In the genomic region with DNA sequence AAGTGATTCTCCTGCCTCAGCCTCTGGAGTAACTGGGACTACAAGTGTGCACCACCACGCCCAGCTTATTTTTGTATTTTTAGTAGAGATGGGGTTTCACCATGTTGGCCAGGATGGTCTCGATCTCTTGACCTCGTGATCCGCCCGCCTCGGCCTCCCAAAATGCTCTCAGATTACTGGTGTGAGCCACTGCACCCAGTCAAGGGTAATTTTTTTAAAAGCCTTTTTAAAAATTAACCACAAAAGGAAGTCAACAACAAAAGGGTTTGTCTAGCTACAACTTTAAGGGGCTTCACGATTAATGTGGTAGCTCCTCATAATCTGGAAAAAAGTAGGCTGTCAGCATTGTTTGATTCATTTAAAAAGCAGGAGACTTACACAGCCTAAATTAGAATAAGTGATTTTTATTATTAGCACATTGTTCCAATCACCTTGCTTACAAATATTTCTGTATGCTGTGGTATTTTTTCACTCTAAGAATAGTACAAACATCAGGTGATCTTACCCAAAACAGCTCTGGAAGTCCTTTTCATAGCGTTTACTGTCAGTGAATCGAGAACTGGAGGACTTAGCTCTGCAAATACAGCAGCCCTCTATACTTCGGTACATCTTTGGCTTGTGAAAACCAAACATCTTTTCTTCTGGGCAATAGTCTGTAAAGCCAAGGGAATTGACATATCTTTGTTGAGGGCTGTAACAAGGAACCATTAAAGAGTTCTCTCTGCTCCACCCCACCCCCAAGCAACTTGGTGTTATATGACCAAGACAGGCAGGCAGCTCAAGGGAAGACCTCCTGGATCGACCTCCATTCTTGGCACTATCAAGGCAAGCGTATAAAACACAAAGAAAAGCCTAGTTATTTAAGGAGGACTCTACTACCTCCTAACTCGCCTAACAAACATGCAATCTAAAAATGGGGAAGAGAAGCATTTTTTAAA, we compare ENCODE assay signal across 2 cellular contexts.
A peak's percentile ranks its signal among the peaks of the same experiment; 100 is the strongest.
TF ChIP-seq lines count a peak whose summit lies in the region.

No MANE protein-coding gene starts in this region.

TF ChIP-seq in GM12878, 131 proteins besides CTCF, POLR2A, EP300 and RAD21 (continued from another document and continues in another):
- TF ChIP-seq, protein P1, sequence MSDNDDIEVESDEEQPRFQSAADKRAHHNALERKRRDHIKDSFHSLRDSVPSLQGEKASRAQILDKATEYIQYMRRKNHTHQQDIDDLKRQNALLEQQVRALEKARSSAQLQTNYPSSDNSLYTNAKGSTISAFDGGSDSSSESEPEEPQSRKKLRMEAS (IDR thresholded peaks at IDR 0.05; ENCODE audit: low read depth, low read length), result no peak
- no peak for TF ChIP-seq TCF12 (IDR thresholded peaks at IDR 0.05; ENCODE audit: low read depth, low read length)
- TF ChIP-seq, protein P2, sequence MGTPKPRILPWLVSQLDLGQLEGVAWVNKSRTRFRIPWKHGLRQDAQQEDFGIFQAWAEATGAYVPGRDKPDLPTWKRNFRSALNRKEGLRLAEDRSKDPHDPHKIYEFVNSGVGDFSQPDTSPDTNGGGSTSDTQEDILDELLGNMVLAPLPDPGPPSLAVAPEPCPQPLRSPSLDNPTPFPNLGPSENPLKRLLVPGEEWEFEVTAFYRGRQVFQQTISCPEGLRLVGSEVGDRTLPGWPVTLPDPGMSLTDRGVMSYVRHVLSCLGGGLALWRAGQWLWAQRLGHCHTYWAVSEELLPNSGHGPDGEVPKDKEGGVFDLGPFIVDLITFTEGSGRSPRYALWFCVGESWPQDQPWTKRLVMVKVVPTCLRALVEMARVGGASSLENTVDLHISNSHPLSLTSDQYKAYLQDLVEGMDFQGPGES (IDR thresholded peaks at IDR 0.05), result no peak
- TF ChIP-seq, protein P3, sequence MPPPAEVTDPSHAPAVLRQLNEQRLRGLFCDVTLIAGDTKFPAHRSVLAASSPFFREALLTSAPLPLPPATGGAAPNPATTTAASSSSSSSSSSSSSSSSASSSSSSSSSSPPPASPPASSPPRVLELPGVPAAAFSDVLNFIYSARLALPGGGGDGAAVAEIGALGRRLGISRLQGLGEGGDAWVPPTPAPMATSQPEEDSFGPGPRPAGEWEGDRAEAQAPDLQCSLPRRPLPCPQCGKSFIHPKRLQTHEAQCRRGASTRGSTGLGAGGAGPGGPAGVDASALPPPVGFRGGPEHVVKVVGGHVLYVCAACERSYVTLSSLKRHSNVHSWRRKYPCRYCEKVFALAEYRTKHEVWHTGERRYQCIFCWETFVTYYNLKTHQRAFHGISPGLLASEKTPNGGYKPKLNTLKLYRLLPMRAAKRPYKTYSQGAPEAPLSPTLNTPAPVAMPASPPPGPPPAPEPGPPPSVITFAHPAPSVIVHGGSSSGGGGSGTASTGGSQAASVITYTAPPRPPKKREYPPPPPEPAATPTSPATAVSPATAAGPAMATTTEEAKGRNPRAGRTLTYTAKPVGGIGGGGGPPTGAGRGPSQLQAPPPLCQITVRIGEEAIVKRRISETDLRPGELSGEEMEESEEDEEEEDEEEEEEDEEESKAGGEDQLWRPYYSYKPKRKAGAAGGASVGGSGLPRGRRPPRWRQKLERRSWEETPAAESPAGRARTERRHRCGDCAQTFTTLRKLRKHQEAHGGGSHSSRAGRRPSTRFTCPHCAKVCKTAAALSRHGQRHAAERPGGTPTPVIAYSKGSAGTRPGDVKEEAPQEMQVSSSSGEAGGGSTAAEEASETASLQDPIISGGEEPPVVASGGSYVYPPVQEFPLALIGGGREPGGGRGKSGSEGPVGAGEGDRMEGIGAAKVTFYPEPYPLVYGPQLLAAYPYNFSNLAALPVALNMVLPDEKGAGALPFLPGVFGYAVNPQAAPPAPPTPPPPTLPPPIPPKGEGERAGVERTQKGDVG (CRISPR knock-in tag; IDR thresholded peaks at IDR 0.05), result no peak
- TF ChIP-seq MYB (IDR thresholded peaks at IDR 0.05; ENCODE audit: borderline replicate concordance, low read depth, low read length), result no peak
- TF ChIP-seq GATAD2B (conservative IDR thresholded peaks at IDR 0.05; ENCODE audit: low read depth), result 0 out of 2 replicates have a peak, but pooled peaks have one; percentile 37
- no peak; the same call in none of the 2 replicates for TF ChIP-seq IKZF1 (conservative IDR thresholded peaks at IDR 0.05)
- TF ChIP-seq FOS (IDR thresholded peaks at IDR 0.05; ENCODE audit: borderline replicate concordance, extremely low read depth, insufficient read length), result no peak
- TF ChIP-seq, protein P4, sequence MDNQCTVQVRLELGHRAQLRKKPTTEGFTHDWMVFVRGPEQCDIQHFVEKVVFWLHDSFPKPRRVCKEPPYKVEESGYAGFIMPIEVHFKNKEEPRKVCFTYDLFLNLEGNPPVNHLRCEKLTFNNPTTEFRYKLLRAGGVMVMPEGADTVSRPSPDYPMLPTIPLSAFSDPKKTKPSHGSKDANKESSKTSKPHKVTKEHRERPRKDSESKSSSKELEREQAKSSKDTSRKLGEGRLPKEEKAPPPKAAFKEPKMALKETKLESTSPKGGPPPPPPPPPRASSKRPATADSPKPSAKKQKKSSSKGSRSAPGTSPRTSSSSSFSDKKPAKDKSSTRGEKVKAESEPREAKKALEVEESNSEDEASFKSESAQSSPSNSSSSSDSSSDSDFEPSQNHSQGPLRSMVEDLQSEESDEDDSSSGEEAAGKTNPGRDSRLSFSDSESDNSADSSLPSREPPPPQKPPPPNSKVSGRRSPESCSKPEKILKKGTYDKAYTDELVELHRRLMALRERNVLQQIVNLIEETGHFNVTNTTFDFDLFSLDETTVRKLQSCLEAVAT (IDR thresholded peaks at IDR 0.05), result no peak; the same call in 1 of the 2 replicates
- TF ChIP-seq TAF1 (IDR thresholded peaks at IDR 0.05; ENCODE audit: borderline replicate concordance, low read depth, low read length), result no peak
- no peak for TF ChIP-seq EGR1 (IDR thresholded peaks at IDR 0.05; ENCODE audit: borderline replicate concordance in 1 of 2, low read depth in 2 of 2, low read length in 2 of 2)
- TF ChIP-seq HDAC2 (IDR thresholded peaks at IDR 0.05), result no peak
- TF ChIP-seq KLF5 (IDR thresholded peaks at IDR 0.05; ENCODE audit: partially characterized antibody), result no peak
- TF ChIP-seq KDM1A (IDR thresholded peaks at IDR 0.05; ENCODE audit: borderline replicate concordance), result no peak
- TF ChIP-seq BCL11A (IDR thresholded peaks at IDR 0.05; ENCODE audit: low read depth, low read length), result no peak

TF ChIP-seq in SK-N-SH treated with all-trans-retinoic acid at 6 μM for 48 hours, 23 proteins besides CTCF, POLR2A, EP300 and RAD21 (continued from another document):
- TF ChIP-seq, protein P5, sequence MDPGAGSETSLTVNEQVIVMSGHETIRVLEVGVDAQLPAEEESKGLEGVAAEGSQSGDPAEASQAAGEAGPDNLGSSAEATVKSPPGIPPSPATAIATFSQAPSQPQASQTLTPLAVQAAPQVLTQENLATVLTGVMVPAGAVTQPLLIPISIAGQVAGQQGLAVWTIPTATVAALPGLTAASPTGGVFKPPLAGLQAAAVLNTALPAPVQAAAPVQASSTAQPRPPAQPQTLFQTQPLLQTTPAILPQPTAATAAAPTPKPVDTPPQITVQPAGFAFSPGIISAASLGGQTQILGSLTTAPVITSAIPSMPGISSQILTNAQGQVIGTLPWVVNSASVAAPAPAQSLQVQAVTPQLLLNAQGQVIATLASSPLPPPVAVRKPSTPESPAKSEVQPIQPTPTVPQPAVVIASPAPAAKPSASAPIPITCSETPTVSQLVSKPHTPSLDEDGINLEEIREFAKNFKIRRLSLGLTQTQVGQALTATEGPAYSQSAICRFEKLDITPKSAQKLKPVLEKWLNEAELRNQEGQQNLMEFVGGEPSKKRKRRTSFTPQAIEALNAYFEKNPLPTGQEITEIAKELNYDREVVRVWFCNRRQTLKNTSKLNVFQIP (CRISPR knock-in tag; IDR thresholded peaks at IDR 0.05; ENCODE audit: borderline replicate concordance, low read depth), result no peak
